Comparison of ENCODE assay signal across 23 cellular contexts in the genomic region with DNA sequence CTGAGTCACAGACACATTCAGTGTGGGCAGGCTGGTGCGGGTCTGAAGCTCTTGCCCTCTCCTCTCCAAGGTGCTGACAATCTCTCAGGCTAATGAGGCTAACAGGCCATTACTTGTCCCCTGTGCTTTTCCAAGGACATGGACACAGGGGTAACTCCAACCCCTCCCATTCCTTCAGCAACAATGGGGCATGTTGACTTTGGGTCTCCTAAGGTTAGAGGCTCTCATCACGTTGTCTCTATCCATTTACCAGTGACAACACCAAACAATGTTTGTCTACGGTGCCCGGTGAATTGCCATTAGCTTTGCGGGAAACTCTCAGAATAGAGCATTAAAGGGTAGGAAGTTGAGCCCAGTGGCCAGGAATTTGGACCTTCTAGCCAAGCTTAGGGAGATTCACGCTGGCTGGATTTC.
"Had no signal": no experiment of that assay in that cellular context is flagged by ENCODE, and none has a peak within 500 bp of the region (broad histone marks: within the 10 kb centered on the region; RNA-seq: fewer than 3 reads in every experiment).

No MANE protein-coding gene starts in this region.

- H3K36me3 Mint-ChIP-seq: activated naive CD4-positive, alpha-beta T cell treated with anti-CD3 and anti-CD28 coated beads, Interleukin-2, amount 10 ng/mL, durations not matched to agents 7 days and 5 days; immature natural killer cell; mesothelial cell of epicardium; naive thymus-derived CD8-positive, alpha-beta T cell had no signal

- H3K27ac Mint-ChIP-seq: activated naive CD4-positive, alpha-beta T cell treated with anti-CD3 and anti-CD28 coated beads, Interleukin-2, amount 10 ng/mL, durations not matched to agents 7 days and 5 days; activated T-cell treated with anti-CD3 and anti-CD28 coated beads, Interleukin-2, amount 50 U/mL, for 72 hours; immature natural killer cell; mesothelial cell of epicardium; naive thymus-derived CD8-positive, alpha-beta T cell; T-helper 1 cell treated with Interleukin-12 subunit alpha and Interleukin-12 subunit beta and Interleukin-4 antibody, amounts not matched to agents 30 μg/mL and 1 μg/mL, for 36 hours had no signal

- H3K36me3 ChIP-seq: left lung, prostate gland, upper lobe of right lung had no signal

- H3K9me3 Mint-ChIP-seq: activated naive CD4-positive, alpha-beta T cell treated with anti-CD3 and anti-CD28 coated beads, Interleukin-2, amount 10 ng/mL, durations not matched to agents 7 days and 5 days; activated T-cell treated with anti-CD3 and anti-CD28 coated beads, Interleukin-2, amount 50 U/mL, for 72 hours; immature natural killer cell; mesothelial cell of epicardium; naive thymus-derived CD8-positive, alpha-beta T cell; T-helper 1 cell treated with Interleukin-12 subunit alpha and Interleukin-12 subunit beta and Interleukin-4 antibody, amounts not matched to agents 30 μg/mL and 1 μg/mL, for 36 hours had no signal

- H3K4me1 Mint-ChIP-seq: activated naive CD4-positive, alpha-beta T cell treated with anti-CD3 and anti-CD28 coated beads, Interleukin-2, amount 10 ng/mL, durations not matched to agents 7 days and 5 days; naive thymus-derived CD8-positive, alpha-beta T cell had no signal

- H3K27me3 Mint-ChIP-seq: activated naive CD4-positive, alpha-beta T cell treated with anti-CD3 and anti-CD28 coated beads, Interleukin-2, amount 10 ng/mL, durations not matched to agents 7 days and 5 days; naive thymus-derived CD8-positive, alpha-beta T cell had no signal

- H3K4me1 ChIP-seq: left lung, prostate gland, upper lobe of right lung had no signal

- DNase-seq: activated CD4-positive, alpha-beta T cell treated with anti-CD3 and anti-CD28 coated beads for 4 hours; activated CD4-positive, alpha-beta T cell treated with anti-CD3 and anti-CD28 coated beads, Interleukin-2, amount 50 U/mL, for 48 hours; activated CD4-positive, CD25-positive, alpha-beta regulatory T cell; activated effector memory CD4-positive, alpha-beta T cell treated with anti-CD3 and anti-CD28 coated beads, Interleukin-2, amount 50 U/mL, for 16 hours; activated naive CD4-positive, alpha-beta T cell treated with anti-CD3 and anti-CD28 coated beads, Interleukin-2, amount 10 ng/mL, durations not matched to agents 7 days and 5 days; activated T-cell treated with anti-CD3 and anti-CD28 coated beads, Interleukin-2, amount 50 U/mL, for 72 hours; amygdala; cerebellar nuclear complex; cortex of kidney; foreskin melanocyte; immature natural killer cell; left lung; naive thymus-derived CD8-positive, alpha-beta T cell; stimulated activated CD4-positive, alpha-beta T cell treated with anti-CD3 and anti-CD28 coated beads, Interleukin-12 subunit alpha, Interleukin-12 subunit beta, amount 100 ng/mL, for 4 hours; stimulated activated CD4-positive, alpha-beta T cell treated with anti-CD3 and anti-CD28 coated beads, Interleukin-4, amount 100 ng/mL, for 4 hours; stimulated activated naive CD8-positive, alpha-beta T cell treated with anti-CD3 and anti-CD28 coated beads, Interleukin-15, Interleukin-2, amounts not matched to agents 100 U/mL and 50 U/mL, for 24 hours; T1000; upper lobe of right lung had no signal

- H3K4me3 ChIP-seq: left lung, lung, prostate gland, upper lobe of right lung had no signal

- H3K27ac ChIP-seq: left lung, prostate gland, upper lobe of right lung had no signal

- H3K27me3 ChIP-seq: left lung, upper lobe of right lung had no signal

- H3K9me3 ChIP-seq: left lung, prostate gland, upper lobe of right lung had no signal

- ATAC-seq: activated T-cell treated with anti-CD3 and anti-CD28 coated beads, Interleukin-2, amount 50 U/mL, for 72 hours; esophagus mucosa; left lung; naive thymus-derived CD8-positive, alpha-beta T cell; stimulated activated naive CD8-positive, alpha-beta T cell treated with anti-CD3 and anti-CD28 coated beads, Interleukin-15, Interleukin-2, amounts not matched to agents 100 U/mL and 50 U/mL, for 24 hours; upper lobe of right lung had no signal

- H3K4me3 Mint-ChIP-seq: activated naive CD4-positive, alpha-beta T cell treated with anti-CD3 and anti-CD28 coated beads, Interleukin-2, amount 10 ng/mL, durations not matched to agents 7 days and 5 days; activated T-cell treated with anti-CD3 and anti-CD28 coated beads, Interleukin-2, amount 50 U/mL, for 72 hours; mesothelial cell of epicardium; naive thymus-derived CD8-positive, alpha-beta T cell; T-helper 1 cell treated with Interleukin-12 subunit alpha and Interleukin-12 subunit beta and Interleukin-4 antibody, amounts not matched to agents 30 μg/mL and 1 μg/mL, for 36 hours had no signal
